1 cellular context compared by ENCODE assay signal in genomic region chr22:23144926-23145906, GRCh38.
TF ChIP-seq lines count a peak whose summit lies in the region.

TSS of gene RAB36 (plus strand) at chr22:23145477. CDS start at chr22:23146617, 1,140 bp downstream.

TF ChIP-seq in HepG2, 621 proteins besides CTCF, POLR2A, EP300 and RAD21 (continued from another document and continues in another):
- TF ChIP-seq HNF1A (IDR thresholded peaks at IDR 0.05; ENCODE audit: low read depth) (no peak), HNF1A (CRISPR knock-in tag; IDR thresholded peaks at IDR 0.05; ENCODE audit: borderline replicate concordance) (no peak), MATR3 (CRISPR knock-in tag; IDR thresholded peaks at IDR 0.05) (no peak), FOXP1 (IDR thresholded peaks at IDR 0.05) (no peak), FOXP1 (CRISPR knock-in tag; IDR thresholded peaks at IDR 0.05) (no peak), ZNF446 (CRISPR knock-in tag; IDR thresholded peaks at IDR 0.05) (no peak), ZNF160 (CRISPR knock-in tag; IDR thresholded peaks at IDR 0.05) (no peak), ZNF576 (CRISPR knock-in tag; IDR thresholded peaks at IDR 0.05) (no peak), MAFF (IDR thresholded peaks at IDR 0.05; ENCODE audit: low read depth, low read length) (no peak), FUBP1 (CRISPR knock-in tag; IDR thresholded peaks at IDR 0.05; ENCODE audit: borderline replicate concordance) (no peak), REXO4 (CRISPR knock-in tag; IDR thresholded peaks at IDR 0.05; ENCODE audit: borderline replicate concordance) (no peak), RXRA (CRISPR knock-in tag; IDR thresholded peaks at IDR 0.05) (peak; percentile 31; the same call in 1 of the 2 replicates), ZFP36 (IDR thresholded peaks at IDR 0.05; ENCODE audit: borderline replicate concordance, low read depth, low read length, partially characterized antibody) (no peak), ZNF629 (CRISPR knock-in tag; conservative IDR thresholded peaks at IDR 0.05) (no peak), ZSCAN21 (CRISPR knock-in tag; IDR thresholded peaks at IDR 0.05; ENCODE audit: borderline replicate concordance) (no peak), ZNF10 (CRISPR knock-in tag; IDR thresholded peaks at IDR 0.05; ENCODE audit: borderline replicate concordance, low read depth) (no peak), JUND (CRISPR knock-in tag; IDR thresholded peaks at IDR 0.05) (no peak), DRAP1 (CRISPR knock-in tag; IDR thresholded peaks at IDR 0.05) (no peak; the same call in 1 of the 2 replicates), ZNF776 (CRISPR knock-in tag; IDR thresholded peaks at IDR 0.05) (no peak), IKZF5 (CRISPR knock-in tag; IDR thresholded peaks at IDR 0.05) (peak; percentile 55), ZSCAN31 (CRISPR knock-in tag; IDR thresholded peaks at IDR 0.05; ENCODE audit: low read depth) (no peak), ZNF274 (CRISPR knock-in tag; IDR thresholded peaks at IDR 0.05) (0 out of 2 replicates have a peak, but pooled peaks have one; percentile 44), NKX3-1 (CRISPR knock-in tag; IDR thresholded peaks at IDR 0.05) (no peak), ZNF256 (CRISPR knock-in tag; conservative IDR thresholded peaks at IDR 0.05) (no peak), NONO (IDR thresholded peaks at IDR 0.05) (no peak), NONO (CRISPR knock-in tag; conservative IDR thresholded peaks at IDR 0.05) (no peak), NR2F6 (IDR thresholded peaks at IDR 0.05) (no peak), NR2F6 (CRISPR knock-in tag; IDR thresholded peaks at IDR 0.05) (no peak), ZUFSP (CRISPR knock-in tag; IDR thresholded peaks at IDR 0.05; ENCODE audit: borderline replicate concordance) (no peak), ZNF484 (CRISPR knock-in tag; IDR thresholded peaks at IDR 0.05; ENCODE audit: borderline replicate concordance, low read depth) (no peak), ZNF44 (CRISPR knock-in tag; IDR thresholded peaks at IDR 0.05) (no peak), ZIK1 (CRISPR knock-in tag; IDR thresholded peaks at IDR 0.05; ENCODE audit: borderline replicate concordance, low read depth) (no peak), CEBPB (IDR thresholded peaks at IDR 0.05; ENCODE audit: borderline replicate concordance, low read depth, low read length) (no peak; the same call in 1 of the 2 replicates), ZNF335 (CRISPR knock-in tag; IDR thresholded peaks at IDR 0.05) (no peak), RFX1 (IDR thresholded peaks at IDR 0.05) (peak; percentile 98), ZNF564 (CRISPR knock-in tag; IDR thresholded peaks at IDR 0.05) (no peak), SMAD1 (CRISPR knock-in tag; IDR thresholded peaks at IDR 0.05; ENCODE audit: borderline replicate concordance, low read depth) (no peak), NFATC3 (CRISPR knock-in tag; IDR thresholded peaks at IDR 0.05) (no peak), SAFB2 (CRISPR knock-in tag; IDR thresholded peaks at IDR 0.05; ENCODE audit: borderline replicate concordance, low read depth) (no peak), PLRG1 (conservative IDR thresholded peaks at IDR 0.05) (no peak), ZNF777 (CRISPR knock-in tag; IDR thresholded peaks at IDR 0.05) (no peak), ZFAT (CRISPR knock-in tag; conservative IDR thresholded peaks at IDR 0.05) (no peak), CREB3 (CRISPR knock-in tag; IDR thresholded peaks at IDR 0.05) (no peak), IRX3 (CRISPR knock-in tag; IDR thresholded peaks at IDR 0.05; ENCODE audit: borderline replicate concordance, low read depth) (no peak), CENPX (CRISPR knock-in tag; IDR thresholded peaks at IDR 0.05) (no peak), ZBTB25 (CRISPR knock-in tag; IDR thresholded peaks at IDR 0.05) (no peak), SRY (CRISPR knock-in tag; IDR thresholded peaks at IDR 0.05) (no peak), ZNF572 (CRISPR knock-in tag; IDR thresholded peaks at IDR 0.05) (0 out of 2 replicates have a peak, but pooled peaks have one; percentile 50), SRSF4 (IDR thresholded peaks at IDR 0.05; ENCODE audit: low read depth, low read length, poor library complexity, severe bottlenecking) (no peak), HNRNPLL (IDR thresholded peaks at IDR 0.05; ENCODE audit: low read depth, low read length, poor library complexity, severe bottlenecking) (no peak), ZNF496 (CRISPR knock-in tag; IDR thresholded peaks at IDR 0.05; ENCODE audit: insufficient replicate concordance) (no peak), ZNF180 (CRISPR knock-in tag; IDR thresholded peaks at IDR 0.05; ENCODE audit: borderline replicate concordance, low read depth) (no peak), ZNF766 (CRISPR knock-in tag; IDR thresholded peaks at IDR 0.05; ENCODE audit: borderline replicate concordance) (no peak), ZNF235 (CRISPR knock-in tag; IDR thresholded peaks at IDR 0.05; ENCODE audit: borderline replicate concordance) (no peak), THAP11 (CRISPR knock-in tag; IDR thresholded peaks at IDR 0.05) (0 out of 2 replicates have a peak, but pooled peaks have one; percentile 11), IRF1 (CRISPR knock-in tag; IDR thresholded peaks at IDR 0.05; ENCODE audit: low read depth) (no peak), ATF7 (IDR thresholded peaks at IDR 0.05) (no peak), ATF7 (CRISPR knock-in tag; IDR thresholded peaks at IDR 0.05) (no peak), POGK (CRISPR knock-in tag; conservative IDR thresholded peaks at IDR 0.05) (no peak), ZNF713 (CRISPR knock-in tag; IDR thresholded peaks at IDR 0.05) (no peak), SAP130 (CRISPR knock-in tag; IDR thresholded peaks at IDR 0.05; ENCODE audit: low read depth) (peak; percentile 80)
